ENCODE assay signal across 1 cellular context in genomic region chr17:43528319-43528987, GRCh38.
TF ChIP-seq lines count a peak whose summit lies in the region.

No MANE protein-coding gene starts in this region.

TF ChIP-seq in HepG2, 621 proteins besides CTCF, POLR2A, EP300 and RAD21 (continued from another document and continues in another):
- TF ChIP-seq, protein P1, sequence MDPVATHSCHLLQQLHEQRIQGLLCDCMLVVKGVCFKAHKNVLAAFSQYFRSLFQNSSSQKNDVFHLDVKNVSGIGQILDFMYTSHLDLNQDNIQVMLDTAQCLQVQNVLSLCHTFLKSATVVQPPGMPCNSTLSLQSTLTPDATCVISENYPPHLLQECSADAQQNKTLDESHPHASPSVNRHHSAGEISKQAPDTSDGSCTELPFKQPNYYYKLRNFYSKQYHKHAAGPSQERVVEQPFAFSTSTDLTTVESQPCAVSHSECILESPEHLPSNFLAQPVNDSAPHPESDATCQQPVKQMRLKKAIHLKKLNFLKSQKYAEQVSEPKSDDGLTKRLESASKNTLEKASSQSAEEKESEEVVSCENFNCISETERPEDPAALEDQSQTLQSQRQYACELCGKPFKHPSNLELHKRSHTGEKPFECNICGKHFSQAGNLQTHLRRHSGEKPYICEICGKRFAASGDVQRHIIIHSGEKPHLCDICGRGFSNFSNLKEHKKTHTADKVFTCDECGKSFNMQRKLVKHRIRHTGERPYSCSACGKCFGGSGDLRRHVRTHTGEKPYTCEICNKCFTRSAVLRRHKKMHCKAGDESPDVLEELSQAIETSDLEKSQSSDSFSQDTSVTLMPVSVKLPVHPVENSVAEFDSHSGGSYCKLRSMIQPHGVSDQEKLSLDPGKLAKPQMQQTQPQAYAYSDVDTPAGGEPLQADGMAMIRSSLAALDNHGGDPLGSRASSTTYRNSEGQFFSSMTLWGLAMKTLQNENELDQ (CRISPR knock-in tag; IDR thresholded peaks at IDR 0.05; ENCODE audit: borderline replicate concordance) = no peak
- peak; percentile 53; the same call in 1 of the 2 replicates for TF ChIP-seq ZNF749 (CRISPR knock-in tag; IDR thresholded peaks at IDR 0.05; ENCODE audit: borderline replicate concordance)
- TF ChIP-seq SOX6 (IDR thresholded peaks at IDR 0.05) = no peak
- peak; percentile 87 for TF ChIP-seq SOX6 (CRISPR knock-in tag; IDR thresholded peaks at IDR 0.05)
- TF ChIP-seq, protein P2, sequence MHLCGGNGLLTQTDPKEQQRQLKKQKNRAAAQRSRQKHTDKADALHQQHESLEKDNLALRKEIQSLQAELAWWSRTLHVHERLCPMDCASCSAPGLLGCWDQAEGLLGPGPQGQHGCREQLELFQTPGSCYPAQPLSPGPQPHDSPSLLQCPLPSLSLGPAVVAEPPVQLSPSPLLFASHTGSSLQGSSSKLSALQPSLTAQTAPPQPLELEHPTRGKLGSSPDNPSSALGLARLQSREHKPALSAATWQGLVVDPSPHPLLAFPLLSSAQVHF (CRISPR knock-in tag; IDR thresholded peaks at IDR 0.05) = no peak
- peak; percentile 31 for TF ChIP-seq SKI (IDR thresholded peaks at IDR 0.05; ENCODE audit: partially characterized antibody)
- no peak for TF ChIP-seq ZSCAN22 (CRISPR knock-in tag; IDR thresholded peaks at IDR 0.05)
- TF ChIP-seq TEAD3 (CRISPR knock-in tag; optimal IDR thresholded peaks at IDR 0.05; ENCODE audit: borderline replicate concordance) = peak; percentile 81
- TF ChIP-seq PHF5A (CRISPR knock-in tag; IDR thresholded peaks at IDR 0.05; ENCODE audit: low read depth, unreplicated experiment) = no peak
- no peak; the same call in 1 of the 2 replicates for TF ChIP-seq KAT7 (CRISPR knock-in tag; IDR thresholded peaks at IDR 0.05; ENCODE audit: borderline replicate concordance)
- TF ChIP-seq ZNF878 (CRISPR knock-in tag; IDR thresholded peaks at IDR 0.05) = peak; percentile 52; the same call in 1 of the 2 replicates
- TF ChIP-seq, protein P3, sequence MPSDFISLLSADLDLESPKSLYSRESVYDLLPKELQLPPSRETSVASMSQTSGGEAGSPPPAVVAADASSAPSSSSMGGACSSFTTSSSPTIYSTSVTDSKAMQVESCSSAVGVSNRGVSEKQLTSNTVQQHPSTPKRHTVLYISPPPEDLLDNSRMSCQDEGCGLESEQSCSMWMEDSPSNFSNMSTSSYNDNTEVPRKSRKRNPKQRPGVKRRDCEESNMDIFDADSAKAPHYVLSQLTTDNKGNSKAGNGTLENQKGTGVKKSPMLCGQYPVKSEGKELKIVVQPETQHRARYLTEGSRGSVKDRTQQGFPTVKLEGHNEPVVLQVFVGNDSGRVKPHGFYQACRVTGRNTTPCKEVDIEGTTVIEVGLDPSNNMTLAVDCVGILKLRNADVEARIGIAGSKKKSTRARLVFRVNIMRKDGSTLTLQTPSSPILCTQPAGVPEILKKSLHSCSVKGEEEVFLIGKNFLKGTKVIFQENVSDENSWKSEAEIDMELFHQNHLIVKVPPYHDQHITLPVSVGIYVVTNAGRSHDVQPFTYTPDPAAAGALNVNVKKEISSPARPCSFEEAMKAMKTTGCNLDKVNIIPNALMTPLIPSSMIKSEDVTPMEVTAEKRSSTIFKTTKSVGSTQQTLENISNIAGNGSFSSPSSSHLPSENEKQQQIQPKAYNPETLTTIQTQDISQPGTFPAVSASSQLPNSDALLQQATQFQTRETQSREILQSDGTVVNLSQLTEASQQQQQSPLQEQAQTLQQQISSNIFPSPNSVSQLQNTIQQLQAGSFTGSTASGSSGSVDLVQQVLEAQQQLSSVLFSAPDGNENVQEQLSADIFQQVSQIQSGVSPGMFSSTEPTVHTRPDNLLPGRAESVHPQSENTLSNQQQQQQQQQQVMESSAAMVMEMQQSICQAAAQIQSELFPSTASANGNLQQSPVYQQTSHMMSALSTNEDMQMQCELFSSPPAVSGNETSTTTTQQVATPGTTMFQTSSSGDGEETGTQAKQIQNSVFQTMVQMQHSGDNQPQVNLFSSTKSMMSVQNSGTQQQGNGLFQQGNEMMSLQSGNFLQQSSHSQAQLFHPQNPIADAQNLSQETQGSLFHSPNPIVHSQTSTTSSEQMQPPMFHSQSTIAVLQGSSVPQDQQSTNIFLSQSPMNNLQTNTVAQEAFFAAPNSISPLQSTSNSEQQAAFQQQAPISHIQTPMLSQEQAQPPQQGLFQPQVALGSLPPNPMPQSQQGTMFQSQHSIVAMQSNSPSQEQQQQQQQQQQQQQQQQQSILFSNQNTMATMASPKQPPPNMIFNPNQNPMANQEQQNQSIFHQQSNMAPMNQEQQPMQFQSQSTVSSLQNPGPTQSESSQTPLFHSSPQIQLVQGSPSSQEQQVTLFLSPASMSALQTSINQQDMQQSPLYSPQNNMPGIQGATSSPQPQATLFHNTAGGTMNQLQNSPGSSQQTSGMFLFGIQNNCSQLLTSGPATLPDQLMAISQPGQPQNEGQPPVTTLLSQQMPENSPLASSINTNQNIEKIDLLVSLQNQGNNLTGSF (CRISPR knock-in tag; IDR thresholded peaks at IDR 0.05) = no peak
- 0 out of 2 replicates have a peak, but pooled peaks have one; percentile 48 for TF ChIP-seq ZNF335 (CRISPR knock-in tag; IDR thresholded peaks at IDR 0.05)
- 0 out of 2 replicates have a peak, but pooled peaks have one; percentile 21 for TF ChIP-seq MLXIP (CRISPR knock-in tag; IDR thresholded peaks at IDR 0.05; ENCODE audit: borderline replicate concordance)
- peak; percentile 27; the same call in 1 of the 2 replicates for TF ChIP-seq ZNF143 (CRISPR knock-in tag; IDR thresholded peaks at IDR 0.05)
- TF ChIP-seq ZNF570 (CRISPR knock-in tag; IDR thresholded peaks at IDR 0.05; ENCODE audit: borderline replicate concordance) = no peak
- TF ChIP-seq IRX3 (CRISPR knock-in tag; IDR thresholded peaks at IDR 0.05; ENCODE audit: borderline replicate concordance, low read depth) = no peak
- no peak for TF ChIP-seq GTF3A (CRISPR knock-in tag; conservative IDR thresholded peaks at IDR 0.05)
- no peak for TF ChIP-seq HMGA1 (CRISPR knock-in tag; conservative IDR thresholded peaks at IDR 0.05)
- TF ChIP-seq ERF (CRISPR knock-in tag; IDR thresholded peaks at IDR 0.05) = peak; percentile 79
- no peak for TF ChIP-seq ZBTB26 (CRISPR knock-in tag; IDR thresholded peaks at IDR 0.05; ENCODE audit: borderline replicate concordance)
- no peak for TF ChIP-seq ZNF468 (CRISPR knock-in tag; IDR thresholded peaks at IDR 0.05)
- TF ChIP-seq KMT2B (CRISPR knock-in tag; IDR thresholded peaks at IDR 0.05) = no peak
- TF ChIP-seq ARNTL (CRISPR knock-in tag; IDR thresholded peaks at IDR 0.05) = 0 out of 2 replicates have a peak, but pooled peaks have one; percentile 53
- TF ChIP-seq MTF1 (CRISPR knock-in tag; IDR thresholded peaks at IDR 0.05) = no peak
- TF ChIP-seq ZNF253 (CRISPR knock-in tag; IDR thresholded peaks at IDR 0.05; ENCODE audit: borderline replicate concordance) = no peak
- no peak for TF ChIP-seq RBM39 (IDR thresholded peaks at IDR 0.05; ENCODE audit: low read depth, low read length, poor library complexity, severe bottlenecking)
- TF ChIP-seq LBX2 (CRISPR knock-in tag; IDR thresholded peaks at IDR 0.05; ENCODE audit: borderline replicate concordance) = no peak
- no peak for TF ChIP-seq ZBTB44 (CRISPR knock-in tag; IDR thresholded peaks at IDR 0.05)
- TF ChIP-seq ZNF121 (CRISPR knock-in tag; IDR thresholded peaks at IDR 0.05) = no peak
- peak; percentile 88; the same call in 1 of the 2 replicates for TF ChIP-seq RELA (CRISPR knock-in tag; IDR thresholded peaks at IDR 0.05)
- TF ChIP-seq ZNF326 (CRISPR knock-in tag; IDR thresholded peaks at IDR 0.05; ENCODE audit: borderline replicate concordance) = no peak
- no peak for TF ChIP-seq RFXANK (CRISPR knock-in tag; IDR thresholded peaks at IDR 0.05)
- TF ChIP-seq ZNF781 (CRISPR knock-in tag; IDR thresholded peaks at IDR 0.05; ENCODE audit: borderline replicate concordance, not compliant biosample characterization) = peak; percentile 42
- TF ChIP-seq MED13 (CRISPR knock-in tag; IDR thresholded peaks at IDR 0.05) = peak; percentile 25; the same call in 1 of the 2 replicates
- no peak for TF ChIP-seq ZNF562 (CRISPR knock-in tag; IDR thresholded peaks at IDR 0.05; ENCODE audit: borderline replicate concordance)
- no peak for TF ChIP-seq TCF12 (IDR thresholded peaks at IDR 0.05)
- 0 out of 2 replicates have a peak, but pooled peaks have one; percentile 30 for TF ChIP-seq TCF12 (CRISPR knock-in tag; IDR thresholded peaks at IDR 0.05)
- no peak for TF ChIP-seq ZNF235 (CRISPR knock-in tag; IDR thresholded peaks at IDR 0.05; ENCODE audit: borderline replicate concordance)
- TF ChIP-seq MZF1 (CRISPR knock-in tag; IDR thresholded peaks at IDR 0.05; ENCODE audit: borderline replicate concordance) = no peak
- peak; percentile 25; the same call in 1 of the 2 replicates for TF ChIP-seq ZFP1 (CRISPR knock-in tag; IDR thresholded peaks at IDR 0.05)
- TF ChIP-seq BCLAF1 (IDR thresholded peaks at IDR 0.05) = no peak
- no peak for TF ChIP-seq ZNF839 (CRISPR knock-in tag; IDR thresholded peaks at IDR 0.05; ENCODE audit: borderline replicate concordance)
- no peak for TF ChIP-seq ZNF616 (CRISPR knock-in tag; IDR thresholded peaks at IDR 0.05; ENCODE audit: low read depth)
- no peak for TF ChIP-seq ARID2 (CRISPR knock-in tag; IDR thresholded peaks at IDR 0.05; ENCODE audit: borderline replicate concordance)
- no peak for TF ChIP-seq EEA1 (CRISPR knock-in tag; IDR thresholded peaks at IDR 0.05; ENCODE audit: borderline replicate concordance)
- no peak for TF ChIP-seq ZMYM4 (CRISPR knock-in tag; IDR thresholded peaks at IDR 0.05)
